Comparison of ENCODE assay signal across 11 cellular contexts in genomic region chr5:1497795-1498622, GRCh38. TPM values are rescaled to one million over a fixed set of nuclear protein-coding genes. Genes with fewer than 3 reads are reported as not detected.
DNase-seq lines count a peak whose midpoint lies in the region; ATAC-seq and TF ChIP-seq lines count a peak whose summit lies in the region.
"Had no signal": no experiment of that assay in that cellular context is flagged by ENCODE, and none has a peak within 500 bp of the region (broad histone marks: within the 10 kb centered on the region; RNA-seq: fewer than 3 reads in every experiment).

No MANE protein-coding gene starts in this region.

- TF ChIP-seq CTCF in left ventricle myocardium inferior (IDR thresholded peaks at IDR 0.05; ENCODE audit: borderline replicate concordance) (no peak), RWPE1 (conservative IDR thresholded peaks at IDR 0.05; ENCODE audit: low read depth) (no peak), thoracic aorta (IDR thresholded peaks at IDR 0.05) (no peak), suprapubic skin (IDR thresholded peaks at IDR 0.05) (no peak)

- H3K36me3 ChIP-seq in left ventricle myocardium inferior (peaks cover 13% of the 10 kb centered on the region), thoracic aorta (peaks cover 2% of the 10 kb centered on the region), suprapubic skin (peaks cover 24% of the 10 kb centered on the region)

- no peaks in the 10 kb centered on the region for H3K9me3 ChIP-seq in left ventricle myocardium inferior (replicated peaks)
- H3K9me3 ChIP-seq in thoracic aorta = no peaks in the 10 kb centered on the region
- H3K9me3 ChIP-seq in suprapubic skin = no peaks in the 10 kb centered on the region
- H3K9me3 ChIP-seq: mucosa of descending colon had no signal

- DNase-seq in left ventricle myocardium inferior (peak; percentile 37), Right ventricle myocardium inferior (ENCODE audit: missing footprints) (no peak), RWPE1 (ENCODE audit: low spot score) (no peak), thoracic aorta (ENCODE audit: low spot score) (no peak), occipital lobe (lab: John Stamatoyannopoulos, UW) (no peak), suprapubic skin (ENCODE audit: low spot score in 2 of 2) (no peak)
- no peak for DNase-seq in stimulated activated CD4-positive, alpha-beta T cell treated with anti-CD3 and anti-CD28 coated beads, Interleukin-4, amount 100 ng/mL, for 4 hours
- DNase-seq: NCI-H2029 treated with DMSO at 0.1 percent for 48 hours, T-helper 9 cell had no signal

- TF ChIP-seq EP300 in suprapubic skin (IDR thresholded peaks at IDR 0.05) = no peak

- CTCF ChIA-PET in RWPE1 (lab: Yijun Ruan, JAX) = interaction anchor here (0.8 kb wide), 1 partner anchor 19 kb away, joined by 3 read pairs; no protein-coding TSS in a partner anchor

- ATAC-seq in Right ventricle myocardium inferior (no peak), HG02885 (IDR thresholded peaks at IDR 0.05; ENCODE audit: poor library complexity, unreplicated experiment) (peak; percentile 27), thoracic aorta (ENCODE audit: insufficient number of reproducible peaks, low FRiP score, low read depth) (peak; percentile 31)

- H3K27me3 ChIP-seq in left ventricle myocardium inferior (ENCODE audit: low read depth) (no peaks in the 10 kb centered on the region), thoracic aorta (replicated peaks; ENCODE audit: insufficient read depth) (no peaks in the 10 kb centered on the region), suprapubic skin (no peaks in the 10 kb centered on the region)

- peaks cover 32% of the 10 kb centered on the region for H3K4me1 ChIP-seq in left ventricle myocardium inferior
- peaks cover 8 to 33% of the 10 kb centered on the region in 2 donors for H3K4me1 ChIP-seq in thoracic aorta (ENCODE audit: control insufficient read depth in 1 of 2, low read depth in 2 of 2)
- peaks cover 26% of the 10 kb centered on the region for H3K4me1 ChIP-seq in suprapubic skin

- 81% methylated on average over 18 of the region's 18 CpGs for WGBS in suprapubic skin

- POLR2A ChIA-PET in RWPE1 (lab: Yijun Ruan, JAX; ENCODE audit: low non-redundant PET) = no interaction called here

- H3K4me3 ChIP-seq in left ventricle myocardium inferior (no peak overlapping the region), thoracic aorta (no peak overlapping the region), suprapubic skin (no peak overlapping the region)
- H3K4me3 ChIP-seq: mucosa of descending colon had no signal

- H3K27ac ChIP-seq in left ventricle myocardium inferior (replicated peaks) (no peak overlapping the region), RWPE1 (peak overlapping the region; percentile 14), thoracic aorta (no peak overlapping the region), suprapubic skin (no peak overlapping the region)

- no peak for TF ChIP-seq POLR2A in suprapubic skin (IDR thresholded peaks at IDR 0.05)

- intact Hi-C loops in left ventricle myocardium inferior (cut with micrococcal nuclease) (no loop called here), Right ventricle myocardium inferior (cut with DNase I) (loop anchor here (10.0 kb wide), 1 partner anchor 147 kb away; no protein-coding TSS in a partner anchor)

RNA-seq across cellular contexts. Expression of gene LPCAT1, which starts 25.8 kb away (rescaled TPM):
- 11.0 TPM for total RNA-seq in left ventricle myocardium inferior
- total RNA-seq in Right ventricle myocardium inferior = 13.4 TPM
- 10 to 100 TPM; 53.9 to 54.6 TPM for total RNA-seq in thoracic aorta
- 129 TPM for total RNA-seq in occipital lobe
- 10 to 100 TPM; 11.3 to 21.0 (median 13.8) TPM for total RNA-seq in suprapubic skin

RNA-seq across cellular contexts. Expression of gene SLC6A3, which starts 52.8 kb away (rescaled TPM):
- total RNA-seq in left ventricle myocardium inferior (not detected), Right ventricle myocardium inferior (not detected), thoracic aorta (under 1 TPM in 1 of 2 donors, not detected in 1; 0.14 TPM), occipital lobe (not detected), suprapubic skin (under 1 TPM in 1 of 4 donors, not detected in 3; 0.16 TPM)
- total RNA-seq: mucosa of descending colon had no signal
